Comparison of ENCODE assay signal across 10 cellular contexts in the genomic region with DNA sequence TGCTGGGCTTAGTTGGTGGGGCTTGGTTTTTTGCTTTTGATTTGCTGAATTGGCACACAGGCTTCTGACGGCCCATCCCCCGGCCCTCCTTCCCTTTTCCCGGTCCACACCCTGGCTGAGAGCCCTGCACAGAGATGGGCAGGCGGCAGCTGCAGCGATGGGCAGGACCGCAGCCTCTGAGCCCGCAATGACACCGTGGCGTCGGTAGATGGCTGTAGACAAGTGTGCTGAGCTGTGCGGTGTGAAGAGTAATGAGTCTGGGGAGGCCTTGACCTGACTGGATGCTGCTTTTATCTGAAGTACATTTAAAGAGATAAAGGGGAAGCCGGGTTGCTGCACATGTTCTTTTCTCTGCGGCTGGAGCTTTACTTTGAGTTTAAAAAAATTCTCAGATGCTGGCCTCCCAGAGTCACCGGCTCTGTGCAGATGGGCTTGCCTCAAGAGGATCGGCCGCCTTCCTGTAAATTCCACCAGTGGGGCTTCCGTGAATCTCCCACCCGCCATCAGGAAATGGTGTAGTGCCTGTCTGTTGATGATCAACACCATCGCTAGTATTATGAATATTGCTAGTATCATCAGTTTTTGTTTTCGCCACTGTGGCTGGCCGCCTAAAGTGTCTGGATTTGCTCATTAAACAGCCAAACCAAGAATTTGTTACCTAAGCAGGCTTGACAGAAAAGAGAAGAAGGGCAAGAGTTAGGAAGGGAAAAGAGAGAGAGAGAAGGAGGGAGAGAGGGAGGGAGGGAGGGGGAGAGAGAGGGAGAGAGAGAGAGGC.
DNase-seq lines count a peak whose midpoint lies in the region; ATAC-seq and TF ChIP-seq lines count a peak whose summit lies in the region.
"Had no signal": no experiment of that assay in that cellular context is flagged by ENCODE, and none has a peak within 500 bp of the region (broad histone marks: within the 10 kb centered on the region; RNA-seq: fewer than 3 reads in every experiment).

No MANE protein-coding gene starts in this region.

- H3K36me3 ChIP-seq in kidney epithelial cell (ENCODE audit: control insufficient read depth, insufficient read depth, low read length), result no peaks in the 10 kb centered on the region

- H3K4me3 ChIP-seq in kidney epithelial cell (ENCODE audit: low read depth, low read length), result no peak overlapping the region

- ATAC-seq in Right ventricle myocardium superior (ENCODE audit: poor library complexity) (peak; percentile 88), HG03108 (IDR thresholded peaks at IDR 0.05; ENCODE audit: unreplicated experiment) (no peak), GM19395 (IDR thresholded peaks at IDR 0.05; ENCODE audit: unreplicated experiment) (no peak)

- peak; percentile 26 for TF ChIP-seq CTCF in kidney epithelial cell (IDR thresholded peaks at IDR 0.05; ENCODE audit: insufficient read depth, low read length, poor library complexity, severe bottlenecking)

- intact Hi-C loops in Right ventricle myocardium superior (cut with DNase I) (no loop called here), cardiac septum (cut with DNase I) (no loop called here)

- H3K27me3 ChIP-seq in kidney epithelial cell (ENCODE audit: control insufficient read depth, insufficient read depth, low read length), result no peaks in the 10 kb centered on the region

- DNase-seq in Right ventricle myocardium superior (peak; percentile 47), cardiac septum (ENCODE audit: low spot score) (no peak), SK-MEL-5 (ENCODE audit: low read depth, low spot score) (peak; percentile 38), kidney epithelial cell (ENCODE audit: low read depth) (no peak), KG1 (lab: John Stamatoyannopoulos, UW) (no peak), GM03348 (ENCODE audit: low spot score) (no peak)
- DNase-seq: activated CD4-positive, alpha-beta T cell treated with anti-CD3 and anti-CD28 coated beads, Interleukin-2, amount 10 ng/mL, durations not matched to agents 7 days and 5 days; CD4-positive, alpha-beta memory T cell had no signal

- in situ Hi-C loops in SK-MEL-5 (cut with HindIII; ENCODE audit: low pct_unique_long_range_greater_than_20kb, low sequenced_read_pairs), result no loop called here

Comparison
In these comparisons a context has a peak if more than half of its experiments do, and no peak if none do; other contexts are left out.
1. DNase-seq: peak in Right ventricle myocardium superior (single experiment) and SK-MEL-5 (single experiment); none in cardiac septum (single experiment), kidney epithelial cell (single experiment), KG1 (single experiment) and GM03348 (single experiment).